2 cellular contexts compared by ENCODE assay signal in genomic region chr9:122051401-122052346, GRCh38.
TF ChIP-seq lines count a peak whose summit lies in the region.

No MANE protein-coding gene starts in this region.

TF ChIP-seq in WTC11, 78 proteins besides CTCF, POLR2A, EP300 and RAD21 (continued from another document and continues in another):
- no peak for TF ChIP-seq STAT6 (CRISPR knock-in tag; conservative IDR thresholded peaks at IDR 0.05; ENCODE audit: low read depth)
- TF ChIP-seq ZNF232 (CRISPR knock-in tag; IDR thresholded peaks at IDR 0.05) = no peak
- no peak for TF ChIP-seq PREB (CRISPR knock-in tag; IDR thresholded peaks at IDR 0.05; ENCODE audit: borderline replicate concordance)
- TF ChIP-seq E2F1 (CRISPR knock-in tag; IDR thresholded peaks at IDR 0.05) = no peak
- TF ChIP-seq FOXP1 (CRISPR knock-in tag; IDR thresholded peaks at IDR 0.05; ENCODE audit: borderline replicate concordance) = no peak
- no peak for TF ChIP-seq AFF4 (CRISPR knock-in tag; IDR thresholded peaks at IDR 0.05; ENCODE audit: borderline replicate concordance)
- TF ChIP-seq IRF1 (CRISPR knock-in tag; IDR thresholded peaks at IDR 0.05) = no peak
- no peak for TF ChIP-seq NFE2L1 (CRISPR knock-in tag; IDR thresholded peaks at IDR 0.05)
- no peak for TF ChIP-seq SP1 (CRISPR knock-in tag; conservative IDR thresholded peaks at IDR 0.05)
- no peak for TF ChIP-seq ATF2 (CRISPR knock-in tag; IDR thresholded peaks at IDR 0.05; ENCODE audit: borderline replicate concordance, low read depth)
- TF ChIP-seq CBFB (CRISPR knock-in tag; IDR thresholded peaks at IDR 0.05; ENCODE audit: low read depth) = no peak

TF ChIP-seq in HepG2, 621 proteins besides CTCF, POLR2A, EP300 and RAD21 (continued from another document):
- TF ChIP-seq CSRNP2 (CRISPR knock-in tag; conservative IDR thresholded peaks at IDR 0.05; ENCODE audit: low read depth) (no peak), XRCC5 (optimal IDR thresholded peaks at IDR 0.05; ENCODE audit: low read length) (no peak), ZFYVE20 (CRISPR knock-in tag; IDR thresholded peaks at IDR 0.05; ENCODE audit: borderline replicate concordance, low read depth) (no peak), SALL1 (CRISPR knock-in tag; IDR thresholded peaks at IDR 0.05) (no peak), ZNF292 (CRISPR knock-in tag; IDR thresholded peaks at IDR 0.05; ENCODE audit: borderline replicate concordance, low read depth) (no peak), NAIF1 (CRISPR knock-in tag; IDR thresholded peaks at IDR 0.05; ENCODE audit: borderline replicate concordance) (no peak), HMGXB3 (CRISPR knock-in tag; IDR thresholded peaks at IDR 0.05; ENCODE audit: borderline replicate concordance) (no peak), GZF1 (CRISPR knock-in tag; IDR thresholded peaks at IDR 0.05) (no peak), RBM22 (optimal IDR thresholded peaks at IDR 0.05; ENCODE audit: low read length) (no peak), ZNF350 (CRISPR knock-in tag; IDR thresholded peaks at IDR 0.05; ENCODE audit: borderline replicate concordance, low read depth) (no peak), TMF1 (CRISPR knock-in tag; IDR thresholded peaks at IDR 0.05; ENCODE audit: low read depth) (no peak), ZNF34 (CRISPR knock-in tag; IDR thresholded peaks at IDR 0.05; ENCODE audit: borderline replicate concordance) (no peak), JDP2 (CRISPR knock-in tag; IDR thresholded peaks at IDR 0.05; ENCODE audit: borderline replicate concordance) (no peak)
